In the genomic region with DNA sequence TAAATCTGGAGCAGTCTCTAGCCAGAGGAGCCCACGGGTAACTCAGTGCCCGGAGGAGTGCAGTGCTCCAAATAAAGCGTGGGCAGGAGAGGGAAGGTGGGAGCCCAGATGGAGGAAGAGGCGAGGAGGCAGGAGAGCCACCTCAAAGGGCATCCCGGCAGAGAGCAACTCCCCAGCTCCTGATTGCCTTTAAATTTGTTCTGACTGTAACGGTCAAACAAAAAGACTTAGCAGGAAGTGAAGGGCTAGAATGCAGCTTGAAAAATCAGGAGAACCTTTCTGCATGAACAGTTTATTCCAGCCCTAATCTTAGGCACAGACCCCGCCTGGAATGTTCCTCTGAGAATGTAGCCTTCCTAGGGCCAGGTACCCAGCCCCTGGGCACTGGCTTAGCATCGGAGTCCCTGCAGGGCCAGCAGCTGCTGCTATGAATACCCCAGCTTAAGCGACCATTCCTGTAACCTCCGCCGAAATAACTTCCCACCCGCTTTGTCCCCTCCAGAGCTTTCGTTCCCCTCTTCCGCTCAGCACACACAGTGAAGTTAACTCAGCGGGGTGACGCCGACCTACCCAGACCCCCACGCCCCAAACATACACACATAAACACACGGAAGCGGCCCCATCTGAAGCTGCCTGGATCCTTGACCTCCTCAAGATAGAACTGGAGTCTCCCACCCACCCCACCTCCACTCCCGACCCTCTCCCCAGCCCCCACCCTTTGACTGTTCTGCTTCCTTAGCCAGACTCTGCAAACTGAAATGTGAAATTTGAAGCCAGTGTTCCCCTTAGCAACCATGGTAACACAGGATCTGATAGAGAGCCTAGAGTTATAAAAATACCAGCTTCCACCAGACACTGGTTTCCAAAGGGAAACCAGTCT, we compare ENCODE assay signal across 9 cellular contexts.
A peak's percentile ranks its signal among the peaks of the same experiment; 100 is the strongest.
DNase-seq lines count a peak whose midpoint lies in the region; ATAC-seq and TF ChIP-seq lines count a peak whose summit lies in the region.
"Had no signal": no experiment of that assay in that cellular context is flagged by ENCODE, and none has a peak within 500 bp of the region (broad histone marks: within the 10 kb centered on the region; RNA-seq: fewer than 3 reads in every experiment).

No MANE protein-coding gene starts in this region.

- no peaks in the 10 kb centered on the region for H3K27me3 ChIP-seq in upper lobe of right lung

- peaks cover 20% of the 10 kb centered on the region for H3K4me1 ChIP-seq in upper lobe of right lung

- peak overlapping the region; percentile 37 for H3K27ac ChIP-seq in upper lobe of right lung

- intact Hi-C loops in left colon (cut with DNase I, micrococcal nuclease) = no loop called here
- intact Hi-C loops in upper lobe of right lung (cut with DNase I) = no loop called here
- intact Hi-C loops in CD14-positive monocyte (cut with micrococcal nuclease) = no loop called here

- H3K36me3 ChIP-seq in upper lobe of right lung = no peaks in the 10 kb centered on the region

- H3K27me3 Mint-ChIP-seq in activated naive CD4-positive, alpha-beta T cell treated with anti-CD3 and anti-CD28 coated beads, Interleukin-2, amount 50 U/mL, for 24 hours = no peaks in the 10 kb centered on the region
- peaks cover 3 to 10% (median 5%) of the 10 kb centered on the region in 3 donors for H3K27me3 Mint-ChIP-seq in CD14-positive monocyte (ENCODE audit: low read depth in 3 of 3)

- H3K27ac Mint-ChIP-seq in activated naive CD4-positive, alpha-beta T cell treated with anti-CD3 and anti-CD28 coated beads, Interleukin-2, amount 50 U/mL, for 24 hours = peak overlapping the region; percentile 23
- no peak overlapping the region for H3K27ac Mint-ChIP-seq in CD14-positive monocyte
- H3K27ac Mint-ChIP-seq: T-helper 1 cell treated with Interleukin-12 subunit alpha and Interleukin-12 subunit beta and Interleukin-4 antibody, amounts not matched to agents 30 μg/mL and 1 μg/mL, for 36 hours had no signal

- ATAC-seq in left colon = peak; percentile 49
- no peak for ATAC-seq in upper lobe of right lung
- ATAC-seq in GM19452 (IDR thresholded peaks at IDR 0.05; ENCODE audit: unreplicated experiment) = no peak
- ATAC-seq in HG03520 (IDR thresholded peaks at IDR 0.05; ENCODE audit: unreplicated experiment) = no peak

- H3K4me3 Mint-ChIP-seq in activated naive CD4-positive, alpha-beta T cell treated with anti-CD3 and anti-CD28 coated beads, Interleukin-2, amount 50 U/mL, for 24 hours = no peak overlapping the region
- peak overlapping the region in 1 of 2 donors; percentile 0 for H3K4me3 Mint-ChIP-seq in CD14-positive monocyte
- H3K4me3 Mint-ChIP-seq: T-helper 1 cell treated with Interleukin-12 subunit alpha and Interleukin-12 subunit beta and Interleukin-4 antibody, amounts not matched to agents 30 μg/mL and 1 μg/mL, for 36 hours had no signal

- no peak for DNase-seq in activated naive CD4-positive, alpha-beta T cell treated with anti-CD3 and anti-CD28 coated beads, Interleukin-2, amount 50 U/mL, for 16 hours
- DNase-seq in astrocyte of the spinal cord (ENCODE audit: low read depth, low spot score) (peak; percentile 91), left colon (peak; percentile 9 to 25), upper lobe of right lung (peak; percentile 50), CD14-positive monocyte (ENCODE audit: low spot score) (no peak)

- TF ChIP-seq CTCF in astrocyte of the spinal cord (IDR thresholded peaks at IDR 0.05; ENCODE audit: low read depth, low read length) (no peak), upper lobe of right lung (IDR thresholded peaks at IDR 0.05) (no peak), CD14-positive monocyte (IDR thresholded peaks at IDR 0.05) (no peak)

- H3K36me3 Mint-ChIP-seq in activated naive CD4-positive, alpha-beta T cell treated with anti-CD3 and anti-CD28 coated beads, Interleukin-2, amount 50 U/mL, for 24 hours = no peaks in the 10 kb centered on the region
- peaks cover 30 to 43% of the 10 kb centered on the region in 2 donors for H3K36me3 Mint-ChIP-seq in CD14-positive monocyte

- no peaks in the 10 kb centered on the region for H3K9me3 Mint-ChIP-seq in activated naive CD4-positive, alpha-beta T cell treated with anti-CD3 and anti-CD28 coated beads, Interleukin-2, amount 50 U/mL, for 24 hours
- peaks cover 4 to 8% (median 5%) of the 10 kb centered on the region in 7 donors for H3K9me3 Mint-ChIP-seq in CD14-positive monocyte
- H3K9me3 Mint-ChIP-seq: T-helper 1 cell treated with Interleukin-12 subunit alpha and Interleukin-12 subunit beta and Interleukin-4 antibody, amounts not matched to agents 30 μg/mL and 1 μg/mL, for 36 hours had no signal

- H3K4me1 Mint-ChIP-seq in activated naive CD4-positive, alpha-beta T cell treated with anti-CD3 and anti-CD28 coated beads, Interleukin-2, amount 50 U/mL, for 24 hours = peaks cover 22% of the 10 kb centered on the region
- peaks cover 19% of the 10 kb centered on the region for H3K4me1 Mint-ChIP-seq in CD14-positive monocyte

- H3K4me3 ChIP-seq in astrocyte of the spinal cord (ENCODE audit: low read depth, low read length) (no peak overlapping the region), upper lobe of right lung (no peak overlapping the region)

- no peaks in the 10 kb centered on the region for H3K9me3 ChIP-seq in upper lobe of right lung

- in situ Hi-C loops in astrocyte of the spinal cord (cut with HindIII; ENCODE audit: low sequenced_read_pairs) = no loop called here

Comparison
In these comparisons a context has a peak if more than half of its experiments do, and no peak if none do; other contexts are left out.
1. DNase-seq: peak in astrocyte of the spinal cord (single experiment), left colon (2 of 2) and upper lobe of right lung (single experiment); none in activated naive CD4-positive, alpha-beta T cell treated with anti-CD3 and anti-CD28 coated beads, Interleukin-2, amount 50 U/mL, for 16 hours (single experiment) and CD14-positive monocyte (single experiment).